In genomic region chr6:1385129-1386042, GRCh38 we compare ENCODE assay signal across 15 cellular contexts. TPM values are rescaled to one million over a fixed set of nuclear protein-coding genes. Genes with fewer than 3 reads are reported as not detected.
DNase-seq lines count a peak whose midpoint lies in the region; ATAC-seq and TF ChIP-seq lines count a peak whose summit lies in the region.
"Had no signal": no experiment of that assay in that cellular context is flagged by ENCODE, and none has a peak within 500 bp of the region (broad histone marks: within the 10 kb centered on the region; RNA-seq: fewer than 3 reads in every experiment).

No MANE protein-coding gene starts in this region.

- peaks cover 41% of the 10 kb centered on the region for H3K79me2 ChIP-seq in hepatocyte

- H3K4me2 ChIP-seq in hepatocyte, result peak overlapping the region; percentile 96
- H3K4me2 ChIP-seq: PC-9 had no signal

- H3K36me3 ChIP-seq in H7 (replicated peaks; ENCODE audit: control insufficient read depth, insufficient read depth, low read length) (no peaks in the 10 kb centered on the region), hepatocyte (replicated peaks; ENCODE audit: insufficient read depth, low read depth) (no peaks in the 10 kb centered on the region), rectal smooth muscle tissue (ENCODE audit: control insufficient read depth, insufficient read depth, low read length) (no peaks in the 10 kb centered on the region)

- H3K9me2 ChIP-seq in hepatocyte (replicated peaks; ENCODE audit: insufficient read depth), result no peaks in the 10 kb centered on the region

- H3K9me3 ChIP-seq in hepatocyte (ENCODE audit: low read depth), result no peaks in the 10 kb centered on the region
- H3K9me3 ChIP-seq: psoas muscle had no signal

- WGBS in hepatocyte (ENCODE audit: low lambda C conversion rate, missing lambda C conversion rate), result 15% methylated on average over 39 of the region's 39 CpGs

- DNase-seq in H7, result peak; percentile 55
- DNase-seq in hepatocyte (ENCODE audit: low spot score), result no peak
- DNase-seq in SHP77 treated with DMSO at 0.1 percent for 48 hours (lab: John Stamatoyannopoulos, UW), result no peak
- DNase-seq: activated T-cell treated with anti-CD3 and anti-CD28 coated beads, Interleukin-2, amount 50 U/mL, for 24 hours; immature natural killer cell; NCI-H1694; NCI-H510A treated with DMSO at 0.1 percent for 48 hours; PC-9; psoas muscle; trophoblast cell had no signal

- H3K9ac ChIP-seq in rectal smooth muscle tissue (ENCODE audit: low read length), result no peak overlapping the region

- TF ChIP-seq CTCF in WI38 (IDR thresholded peaks at IDR 0.05; ENCODE audit: low read depth, low read length) (no peak), hepatocyte (IDR thresholded peaks at IDR 0.05; ENCODE audit: poor library complexity) (no peak)

- H4K20me1 ChIP-seq in hepatocyte (ENCODE audit: insufficient read depth, poor library complexity, severe bottlenecking), result no peaks in the 10 kb centered on the region

- H3K4me3 ChIP-seq in H7 (ENCODE audit: insufficient read depth, low read depth, low read length), result no peak overlapping the region
- H3K4me3 ChIP-seq in WI38 (ENCODE audit: low read depth, low read length), result peak overlapping the region; percentile 68
- H3K4me3 ChIP-seq in hepatocyte, result peak overlapping the region; percentile 3
- peak overlapping the region; percentile 21 for H3K4me3 ChIP-seq in rectal smooth muscle tissue (ENCODE audit: low read length)
- H3K4me3 ChIP-seq: GM12878, PC-9, psoas muscle had no signal

- H3K27me3 ChIP-seq in H7 (ENCODE audit: control insufficient read depth, insufficient read depth, low read length) (peaks cover 91% of the 10 kb centered on the region), hepatocyte (peaks cover 89% of the 10 kb centered on the region), rectal smooth muscle tissue (ENCODE audit: control insufficient read depth, insufficient read depth, low read length) (peaks cover 35% of the 10 kb centered on the region)

- H2AFZ ChIP-seq in hepatocyte, result no peak overlapping the region
- H2AFZ ChIP-seq: PC-9 had no signal

- ATAC-seq in GM19035 (IDR thresholded peaks at IDR 0.05; ENCODE audit: unreplicated experiment) (no peak), esophagus mucosa (no peak)
- ATAC-seq: GM12878, psoas muscle had no signal

- H3K4me1 ChIP-seq in hepatocyte (ENCODE audit: insufficient read depth) (peaks cover 33% of the 10 kb centered on the region), rectal smooth muscle tissue (ENCODE audit: control insufficient read depth, insufficient read depth, low read length) (peaks cover 4% of the 10 kb centered on the region)

- peak overlapping the region; percentile 94 for H3K27ac ChIP-seq in hepatocyte
- peak overlapping the region; percentile 86 for H3K27ac ChIP-seq in rectal smooth muscle tissue (ENCODE audit: low read depth, low read length)
- H3K27ac ChIP-seq: PC-9, psoas muscle had no signal

RNA-seq across cellular contexts. Expression of gene FOXF2, which starts 4.0 kb away (rescaled TPM):
- total RNA-seq in H7 (2014; rRNA removed; shearing (Covaris generic)), result 0.52 and 0.89 TPM in 2 replicates
- 18.0 and 28.0 TPM in 2 replicates for total RNA-seq in hepatocyte
- polyA plus RNA-seq in hepatocyte, result 24.9 and 31.5 TPM in 2 replicates
- 0.64 TPM for total RNA-seq in esophagus mucosa
- total RNA-seq: GM12878, PC-9 had no signal
- polyA plus RNA-seq: GM12878, immature natural killer cell had no signal

Comparison
In these comparisons a context has a peak if more than half of its experiments do, and no peak if none do; other contexts are left out.
1. RNA of gene FOXF2, which starts 4.0 kb away (total RNA-seq): 18.0 to 28.0 TPM in hepatocyte; 0.64 TPM in esophagus mucosa (single experiment) and 0.52 to 0.89 TPM in H7; every median in the first group is over 10 times any median in the second.